Comparison of ENCODE assay signal across 1 cellular context in the genomic region with DNA sequence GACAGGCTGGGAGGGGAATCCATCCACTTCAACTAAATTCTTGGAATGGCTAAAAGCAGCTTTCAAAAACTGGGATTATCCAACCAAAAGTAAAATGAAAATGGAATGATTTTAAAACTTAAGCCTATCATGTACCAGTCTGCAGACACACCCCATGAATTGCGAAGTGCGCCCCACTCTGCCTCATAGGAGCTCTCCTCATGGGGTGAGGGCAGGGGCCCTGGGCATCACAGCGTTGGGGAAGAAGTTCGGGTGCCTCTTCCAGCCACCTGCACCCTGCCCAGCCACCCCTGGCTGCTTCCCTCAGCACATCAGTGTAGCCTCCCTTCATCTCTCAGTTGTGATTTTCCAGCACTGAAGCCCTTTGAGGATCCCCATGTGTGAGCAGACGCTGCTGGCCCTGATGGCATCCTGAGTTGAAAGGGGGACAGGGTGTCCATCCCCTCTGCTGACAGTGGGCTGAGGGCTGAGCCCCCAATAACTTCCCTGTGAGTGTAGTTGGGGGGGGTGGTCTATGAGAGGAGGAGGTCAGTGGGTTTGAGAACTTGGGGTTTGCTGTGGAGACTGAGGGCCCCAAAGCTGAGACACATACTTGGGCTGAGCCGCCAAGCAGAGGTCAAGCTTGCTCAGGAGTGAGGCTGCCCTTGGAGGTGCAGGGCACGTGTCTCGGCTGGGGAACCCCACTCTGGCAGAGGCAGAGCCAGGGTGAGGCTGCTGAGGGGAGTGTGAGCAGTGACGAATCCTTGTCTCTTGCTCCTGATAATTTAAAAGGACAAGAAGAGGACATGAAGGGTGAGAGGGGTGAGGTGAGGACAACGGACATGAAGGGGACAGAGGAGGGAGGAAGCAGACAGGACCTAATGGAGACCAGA.
TF ChIP-seq lines count a peak whose summit lies in the region.

No MANE protein-coding gene starts in this region.

TF ChIP-seq in H1, 55 proteins besides CTCF, POLR2A, EP300 and RAD21 (continued from another document):
- no peak for TF ChIP-seq SIX5 (IDR thresholded peaks at IDR 0.05; ENCODE audit: low read depth, low read length)
- TF ChIP-seq GABPA (IDR thresholded peaks at IDR 0.05; ENCODE audit: borderline replicate concordance, insufficient read depth, low read length) = no peak
- no peak for TF ChIP-seq NANOG (IDR thresholded peaks at IDR 0.05; ENCODE audit: insufficient read depth, low read depth, low read length, poor library complexity, severe bottlenecking)
- no peak for TF ChIP-seq MAFK (IDR thresholded peaks at IDR 0.05; ENCODE audit: low read depth, low read length)
- no peak for TF ChIP-seq TBP (IDR thresholded peaks at IDR 0.05; ENCODE audit: low read depth, low read length)
- TF ChIP-seq, protein P1, sequence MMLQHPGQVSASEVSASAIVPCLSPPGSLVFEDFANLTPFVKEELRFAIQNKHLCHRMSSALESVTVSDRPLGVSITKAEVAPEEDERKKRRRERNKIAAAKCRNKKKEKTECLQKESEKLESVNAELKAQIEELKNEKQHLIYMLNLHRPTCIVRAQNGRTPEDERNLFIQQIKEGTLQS (IDR thresholded peaks at IDR 0.05; ENCODE audit: insufficient read depth, low read depth, low read length) = no peak
